In the genomic region with DNA sequence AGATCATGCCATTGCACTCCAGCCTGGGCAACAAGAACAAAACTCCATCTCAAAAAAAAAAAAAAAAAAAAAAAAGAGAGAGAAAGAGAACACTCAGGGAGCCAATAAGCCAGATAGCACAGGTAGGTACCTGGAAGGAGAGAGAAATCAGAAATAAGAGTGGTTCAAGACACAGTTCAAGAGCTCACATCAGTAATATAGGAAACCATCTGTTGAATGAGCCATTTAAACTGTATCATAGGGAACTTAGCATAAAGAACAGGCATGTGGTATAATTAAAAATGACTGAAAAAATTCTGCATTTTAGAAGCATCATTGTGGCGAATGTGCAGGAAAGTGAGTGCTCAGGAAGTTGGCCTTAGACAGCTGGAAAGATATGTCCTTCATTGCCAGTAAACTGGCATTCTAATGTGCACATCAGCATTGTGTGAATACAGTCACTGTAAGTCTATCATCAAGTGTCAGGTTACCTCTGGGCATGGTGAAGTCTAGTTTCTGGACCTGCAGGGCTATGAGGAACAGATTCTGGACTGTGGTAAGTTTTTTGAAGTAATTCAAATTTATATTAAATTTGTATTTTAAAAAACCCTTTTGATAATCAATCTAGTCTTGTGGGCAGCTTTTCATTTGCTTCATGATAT, we compare ENCODE assay signal across 1 cellular context.
TF ChIP-seq lines count a peak whose summit lies in the region.

No MANE protein-coding gene starts in this region.

TF ChIP-seq in A549, 52 proteins besides CTCF, POLR2A, EP300 and RAD21 (continued from another document):
- TF ChIP-seq, protein P1, sequence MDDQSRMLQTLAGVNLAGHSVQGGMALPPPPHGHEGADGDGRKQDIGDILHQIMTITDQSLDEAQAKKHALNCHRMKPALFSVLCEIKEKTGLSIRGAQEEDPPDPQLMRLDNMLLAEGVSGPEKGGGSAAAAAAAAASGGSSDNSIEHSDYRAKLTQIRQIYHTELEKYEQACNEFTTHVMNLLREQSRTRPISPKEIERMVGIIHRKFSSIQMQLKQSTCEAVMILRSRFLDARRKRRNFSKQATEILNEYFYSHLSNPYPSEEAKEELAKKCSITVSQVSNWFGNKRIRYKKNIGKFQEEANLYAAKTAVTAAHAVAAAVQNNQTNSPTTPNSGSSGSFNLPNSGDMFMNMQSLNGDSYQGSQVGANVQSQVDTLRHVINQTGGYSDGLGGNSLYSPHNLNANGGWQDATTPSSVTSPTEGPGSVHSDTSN (IDR thresholded peaks at IDR 0.05), result no peak
- TF ChIP-seq PHF8 (IDR thresholded peaks at IDR 0.05; ENCODE audit: borderline replicate concordance, low read depth), result no peak
- no peak for TF ChIP-seq SMC3 (IDR thresholded peaks at IDR 0.05)
- TF ChIP-seq ELK1 (IDR thresholded peaks at IDR 0.05; ENCODE audit: low read depth, low read length), result no peak
- TF ChIP-seq KDM1A (IDR thresholded peaks at IDR 0.05; ENCODE audit: low read depth), result no peak
- no peak for TF ChIP-seq JUN (IDR thresholded peaks at IDR 0.05)
- TF ChIP-seq, protein P2, sequence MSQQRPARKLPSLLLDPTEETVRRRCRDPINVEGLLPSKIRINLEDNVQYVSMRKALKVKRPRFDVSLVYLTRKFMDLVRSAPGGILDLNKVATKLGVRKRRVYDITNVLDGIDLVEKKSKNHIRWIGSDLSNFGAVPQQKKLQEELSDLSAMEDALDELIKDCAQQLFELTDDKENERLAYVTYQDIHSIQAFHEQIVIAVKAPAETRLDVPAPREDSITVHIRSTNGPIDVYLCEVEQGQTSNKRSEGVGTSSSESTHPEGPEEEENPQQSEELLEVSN (IDR thresholded peaks at IDR 0.05; ENCODE audit: borderline replicate concordance, low read depth), result no peak
- TF ChIP-seq, protein P3, sequence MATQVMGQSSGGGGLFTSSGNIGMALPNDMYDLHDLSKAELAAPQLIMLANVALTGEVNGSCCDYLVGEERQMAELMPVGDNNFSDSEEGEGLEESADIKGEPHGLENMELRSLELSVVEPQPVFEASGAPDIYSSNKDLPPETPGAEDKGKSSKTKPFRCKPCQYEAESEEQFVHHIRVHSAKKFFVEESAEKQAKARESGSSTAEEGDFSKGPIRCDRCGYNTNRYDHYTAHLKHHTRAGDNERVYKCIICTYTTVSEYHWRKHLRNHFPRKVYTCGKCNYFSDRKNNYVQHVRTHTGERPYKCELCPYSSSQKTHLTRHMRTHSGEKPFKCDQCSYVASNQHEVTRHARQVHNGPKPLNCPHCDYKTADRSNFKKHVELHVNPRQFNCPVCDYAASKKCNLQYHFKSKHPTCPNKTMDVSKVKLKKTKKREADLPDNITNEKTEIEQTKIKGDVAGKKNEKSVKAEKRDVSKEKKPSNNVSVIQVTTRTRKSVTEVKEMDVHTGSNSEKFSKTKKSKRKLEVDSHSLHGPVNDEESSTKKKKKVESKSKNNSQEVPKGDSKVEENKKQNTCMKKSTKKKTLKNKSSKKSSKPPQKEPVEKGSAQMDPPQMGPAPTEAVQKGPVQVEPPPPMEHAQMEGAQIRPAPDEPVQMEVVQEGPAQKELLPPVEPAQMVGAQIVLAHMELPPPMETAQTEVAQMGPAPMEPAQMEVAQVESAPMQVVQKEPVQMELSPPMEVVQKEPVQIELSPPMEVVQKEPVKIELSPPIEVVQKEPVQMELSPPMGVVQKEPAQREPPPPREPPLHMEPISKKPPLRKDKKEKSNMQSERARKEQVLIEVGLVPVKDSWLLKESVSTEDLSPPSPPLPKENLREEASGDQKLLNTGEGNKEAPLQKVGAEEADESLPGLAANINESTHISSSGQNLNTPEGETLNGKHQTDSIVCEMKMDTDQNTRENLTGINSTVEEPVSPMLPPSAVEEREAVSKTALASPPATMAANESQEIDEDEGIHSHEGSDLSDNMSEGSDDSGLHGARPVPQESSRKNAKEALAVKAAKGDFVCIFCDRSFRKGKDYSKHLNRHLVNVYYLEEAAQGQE (IDR thresholded peaks at IDR 0.05), result no peak
- no peak for TF ChIP-seq USF2 (IDR thresholded peaks at IDR 0.05)
- no peak for TF ChIP-seq HOXA7 (CRISPR knock-in tag; IDR thresholded peaks at IDR 0.05)
- TF ChIP-seq RARB (CRISPR knock-in tag; IDR thresholded peaks at IDR 0.05), result no peak
- TF ChIP-seq, protein P4, sequence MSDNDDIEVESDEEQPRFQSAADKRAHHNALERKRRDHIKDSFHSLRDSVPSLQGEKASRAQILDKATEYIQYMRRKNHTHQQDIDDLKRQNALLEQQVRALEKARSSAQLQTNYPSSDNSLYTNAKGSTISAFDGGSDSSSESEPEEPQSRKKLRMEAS (IDR thresholded peaks at IDR 0.05), result no peak
- TF ChIP-seq POLR2AphosphoS2 (conservative IDR thresholded peaks at IDR 0.05; ENCODE audit: low read length), result no peak
- TF ChIP-seq, protein P5, sequence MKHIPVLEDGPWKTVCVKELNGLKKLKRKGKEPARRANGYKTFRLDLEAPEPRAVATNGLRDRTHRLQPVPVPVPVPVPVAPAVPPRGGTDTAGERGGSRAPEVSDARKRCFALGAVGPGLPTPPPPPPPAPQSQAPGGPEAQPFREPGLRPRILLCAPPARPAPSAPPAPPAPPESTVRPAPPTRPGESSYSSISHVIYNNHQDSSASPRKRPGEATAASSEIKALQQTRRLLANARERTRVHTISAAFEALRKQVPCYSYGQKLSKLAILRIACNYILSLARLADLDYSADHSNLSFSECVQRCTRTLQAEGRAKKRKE (CRISPR knock-in tag; IDR thresholded peaks at IDR 0.05; ENCODE audit: low read depth), result no peak
